Comparison of ENCODE assay signal across 1 cellular context in genomic region chr6:24903681-24904080, GRCh38.
TF ChIP-seq lines count a peak whose summit lies in the region.

No MANE protein-coding gene starts in this region.

TF ChIP-seq in IMR-90, 13 proteins besides CTCF, POLR2A, EP300 and RAD21:
- no peak for TF ChIP-seq MAZ (IDR thresholded peaks at IDR 0.05; ENCODE audit: borderline replicate concordance, low read depth, low read length)
